11 cellular contexts compared by ENCODE assay signal in genomic region chr1:27027575-27028250, GRCh38. TPM values are rescaled to one million over a fixed set of nuclear protein-coding genes. Genes with fewer than 3 reads are reported as not detected.
DNase-seq lines count a peak whose midpoint lies in the region; ATAC-seq and TF ChIP-seq lines count a peak whose summit lies in the region.
"Had no signal": no experiment of that assay in that cellular context is flagged by ENCODE, and none has a peak within 500 bp of the region (broad histone marks: within the 10 kb centered on the region; RNA-seq: fewer than 3 reads in every experiment).

No MANE protein-coding gene starts in this region.

- peak overlapping the region; percentile 55 for H3K4me2 ChIP-seq in GM23338

- peak overlapping the region; percentile 17; the same call in 2 of the 3 replicates for H3K4me3 Mint-ChIP-seq in GM23338
- H3K4me3 Mint-ChIP-seq in activated T-helper 17 cell treated with anti-CD3 and anti-CD28 coated beads, Interleukin-2, amount 50 U/mL, for 72 hours = no peak overlapping the region

- peaks cover 19% of the 10 kb centered on the region for H3K4me1 ChIP-seq in GM23338 (ENCODE audit: insufficient read depth)
- peaks cover 9 to 14% (median 9%) of the 10 kb centered on the region in 3 donors for H3K4me1 ChIP-seq in skeletal muscle tissue (ENCODE audit: control insufficient read depth in 3 of 3, insufficient read depth in 3 of 3, low read length in 3 of 3)
- H3K4me1 ChIP-seq: SJCRH30 had no signal

- no peak for TF ChIP-seq CTCF in GM23338 (conservative IDR thresholded peaks at IDR 0.05; ENCODE audit: low read depth in 2 of 2)

- H2AFZ ChIP-seq in GM23338 = peak overlapping the region; percentile 84

- H3K9me3 ChIP-seq in skeletal muscle tissue (ENCODE audit: control insufficient read depth in 3 of 3, low read length in 3 of 3) = no peaks in the 10 kb centered on the region
- H3K9me3 ChIP-seq: SJCRH30 had no signal

- H3K79me2 ChIP-seq in GM23338 (replicated peaks; ENCODE audit: insufficient read depth) = no peaks in the 10 kb centered on the region

- no peaks in the 10 kb centered on the region for H3K27me3 ChIP-seq in GM23338 (ENCODE audit: insufficient read depth)
- no peaks in the 10 kb centered on the region for H3K27me3 ChIP-seq in skeletal muscle tissue (ENCODE audit: control insufficient read depth in 3 of 3, insufficient read depth in 3 of 3, low read length in 3 of 3)

- H3K27ac ChIP-seq in GM23338 (ENCODE audit: low read depth) (peak overlapping the region; percentile 47), skeletal muscle tissue (ENCODE audit: low read depth, low read length) (peak overlapping the region; percentile 40)
- H3K27ac ChIP-seq: HL-60, SJCRH30 had no signal

- H3K4me3 ChIP-seq in GM23338 = no peak overlapping the region
- H3K4me3 ChIP-seq in skeletal muscle tissue (ENCODE audit: low read length in 3 of 3) = no peak overlapping the region
- H3K4me3 ChIP-seq: SJCRH30 had no signal

- intact Hi-C loops in left ventricle myocardium superior (cut with micrococcal nuclease) = no loop called here

- DNase-seq in GM23338 (ENCODE audit: low spot score) = no peak
- peak; percentile 36 for DNase-seq in NCI-H748 treated with DMSO at 0.1 percent for 48 hours (lab: John Stamatoyannopoulos, UW)
- peak; percentile 37 for DNase-seq in fibroblast of peridontal ligament (ENCODE audit: extremely low read depth)
- no peak for DNase-seq in LoVo (ENCODE audit: low spot score)
- no peak for DNase-seq in left ventricle myocardium superior
- no peak for DNase-seq in COLO829 (ENCODE audit: low spot score)
- DNase-seq: NCI-H2171 had no signal

- H3K27ac Mint-ChIP-seq in GM23338 = 0 out of 2 replicates have a peak overlapping the region, but pooled peaks have one; percentile 19
- H3K27ac Mint-ChIP-seq in activated T-helper 17 cell treated with anti-CD3 and anti-CD28 coated beads, Interleukin-2, amount 50 U/mL, for 72 hours = no peak overlapping the region

- H3K36me3 Mint-ChIP-seq in GM23338 (ENCODE audit: low read depth) = no peaks in the 10 kb centered on the region
- no peaks in the 10 kb centered on the region for H3K36me3 Mint-ChIP-seq in activated T-helper 17 cell treated with anti-CD3 and anti-CD28 coated beads, Interleukin-2, amount 50 U/mL, for 72 hours (ENCODE audit: low read depth)

- peaks cover 14% of the 10 kb centered on the region; the same call in 1 of the 2 replicates for H3F3A ChIP-seq in GM23338 (replicated peaks; ENCODE audit: low read depth)

- peak overlapping the region in 1 of 3 donors; percentile 8 for H3K9ac ChIP-seq in skeletal muscle tissue (ENCODE audit: low read depth in 1 of 3, low read length in 3 of 3)

- ATAC-seq in GM23338 = no peak
- ATAC-seq in left ventricle myocardium superior = no peak
- no peak for ATAC-seq in activated T-helper 17 cell treated with anti-CD3 and anti-CD28 coated beads, Interleukin-2, amount 50 U/mL, for 72 hours (replicated peaks)

- H3K36me3 ChIP-seq in GM23338 (ENCODE audit: insufficient read depth) = no peaks in the 10 kb centered on the region
- no peaks in the 10 kb centered on the region for H3K36me3 ChIP-seq in skeletal muscle tissue (ENCODE audit: control insufficient read depth in 3 of 3, insufficient read depth in 3 of 3, low read length in 3 of 3)
- H3K36me3 ChIP-seq: SJCRH30 had no signal

- H4K20me1 ChIP-seq in GM23338 (replicated peaks; ENCODE audit: insufficient read depth) = no peaks in the 10 kb centered on the region

- H3K27me3 Mint-ChIP-seq in GM23338 (ENCODE audit: insufficient read depth, low read depth, poor library complexity) = peaks cover 23% of the 10 kb centered on the region
- H3K27me3 Mint-ChIP-seq in activated T-helper 17 cell treated with anti-CD3 and anti-CD28 coated beads, Interleukin-2, amount 50 U/mL, for 72 hours = peaks cover 6% of the 10 kb centered on the region

- peaks cover 25% of the 10 kb centered on the region for H3K4me1 Mint-ChIP-seq in GM23338
- H3K4me1 Mint-ChIP-seq in activated T-helper 17 cell treated with anti-CD3 and anti-CD28 coated beads, Interleukin-2, amount 50 U/mL, for 72 hours = no peaks in the 10 kb centered on the region

- H3K9me2 ChIP-seq in GM23338 (ENCODE audit: insufficient read depth) = no peaks in the 10 kb centered on the region

- no peaks in the 10 kb centered on the region for H3K9me3 Mint-ChIP-seq in GM23338
- no peaks in the 10 kb centered on the region for H3K9me3 Mint-ChIP-seq in activated T-helper 17 cell treated with anti-CD3 and anti-CD28 coated beads, Interleukin-2, amount 50 U/mL, for 72 hours

TF ChIP-seq in GM23338, 12 proteins besides CTCF, POLR2A, EP300 and RAD21 (continues in another document):
- TF ChIP-seq JUNB (IDR thresholded peaks at IDR 0.05; ENCODE audit: unreplicated experiment) (no peak), CREB1 (CRISPR knock-in tag; IDR thresholded peaks at IDR 0.05; ENCODE audit: low read depth) (no peak), STAT1 (IDR thresholded peaks at IDR 0.05; ENCODE audit: unreplicated experiment) (no peak), NANOG (IDR thresholded peaks at IDR 0.05; ENCODE audit: borderline replicate concordance) (no peak), REST (IDR thresholded peaks at IDR 0.05; ENCODE audit: unreplicated experiment) (no peak), EZH2phosphoT487 (IDR thresholded peaks at IDR 0.05; ENCODE audit: unreplicated experiment) (no peak), ETS1 (IDR thresholded peaks at IDR 0.05) (no peak), ZNF114 (CRISPR knock-in tag; IDR thresholded peaks at IDR 0.05) (no peak), ZNF331 (CRISPR knock-in tag; IDR thresholded peaks at IDR 0.05; ENCODE audit: low read depth) (no peak)

RNA-seq across cellular contexts. Expression of gene TENT5B, which starts 15.1 kb away (rescaled TPM):
- total RNA-seq in GM23338 (2014; rRNA removed; shearing (Covaris generic)) = 160 and 170 TPM in 2 replicates
- polyA plus RNA-seq in GM23338 (2016; fragmentation: Nextera tagmentation; extraction: Ambion mirVana) = 69.1 and 78.0 TPM in 2 replicates
- total RNA-seq in skeletal muscle tissue (1.0 TPM), left ventricle myocardium superior (49.6 TPM)
- not detected for total RNA-seq in activated T-helper 17 cell treated with anti-CD3 and anti-CD28 coated beads, Interleukin-2, amount 50 U/mL, for 72 hours

RNA-seq across cellular contexts. Expression of gene TRNP1, which starts 34.2 kb away (rescaled TPM):
- total RNA-seq in GM23338 (2014; rRNA removed; shearing (Covaris generic)) = 54.3 and 69.3 TPM in 2 replicates
- polyA plus RNA-seq in GM23338 (2016; fragmentation: Nextera tagmentation; extraction: Ambion mirVana) = 21.2 and 29.4 TPM in 2 replicates
- total RNA-seq in skeletal muscle tissue (under 0.01 TPM), left ventricle myocardium superior (27.4 TPM)
- not detected for total RNA-seq in activated T-helper 17 cell treated with anti-CD3 and anti-CD28 coated beads, Interleukin-2, amount 50 U/mL, for 72 hours

Comparison
In these comparisons a context has a peak if more than half of its experiments do, and no peak if none do; other contexts are left out.
1. DNase-seq: peak in NCI-H748 treated with DMSO at 0.1 percent for 48 hours (single experiment) and fibroblast of peridontal ligament (single experiment); none in GM23338 (single experiment), LoVo (single experiment), left ventricle myocardium superior (single experiment) and COLO829 (single experiment).
2. RNA of gene TENT5B, which starts 15.1 kb away (total RNA-seq): 160 to 170 TPM in GM23338 and 49.6 TPM in left ventricle myocardium superior (single experiment); 1.0 TPM in skeletal muscle tissue (single experiment) and not detected in activated T-helper 17 cell treated with anti-CD3 and anti-CD28 coated beads, Interleukin-2, amount 50 U/mL, for 72 hours; every median in the first group is over 10 times any median in the second.
3. RNA of gene TRNP1, which starts 34.2 kb away (total RNA-seq): 54.3 to 69.3 TPM in GM23338 and 27.4 TPM in left ventricle myocardium superior (single experiment); not detected in activated T-helper 17 cell treated with anti-CD3 and anti-CD28 coated beads, Interleukin-2, amount 50 U/mL, for 72 hours and under 0.01 TPM in skeletal muscle tissue (single experiment); every median in the first group is over 10 times any median in the second.